ENCODE assay signal across 1 cellular context in genomic region chr4:86934772-86935498, GRCh38.
TF ChIP-seq lines count a peak whose summit lies in the region.

Gene AFF1 (plus strand): TSS chr4:86935011. CDS start chr4:86948534, 13,523 bp downstream.

TF ChIP-seq in HepG2, 621 proteins besides CTCF, POLR2A, EP300 and RAD21 (continued from another document):
- no peak for TF ChIP-seq ZSCAN20 (CRISPR knock-in tag; IDR thresholded peaks at IDR 0.05; ENCODE audit: borderline replicate concordance)
- no peak for TF ChIP-seq AGO1 (IDR thresholded peaks at IDR 0.05; ENCODE audit: low read depth, low read length, poor library complexity, severe bottlenecking)
- TF ChIP-seq ZNF569 (CRISPR knock-in tag; IDR thresholded peaks at IDR 0.05; ENCODE audit: borderline replicate concordance), result no peak
- no peak for TF ChIP-seq GRHL1 (CRISPR knock-in tag; conservative IDR thresholded peaks at IDR 0.05)
- TF ChIP-seq PITX1 (CRISPR knock-in tag; IDR thresholded peaks at IDR 0.05), result peak; percentile 67; the same call in 1 of the 2 replicates
- no peak for TF ChIP-seq TCF7L2 (IDR thresholded peaks at IDR 0.05; ENCODE audit: low read depth, low read length)
- peak; percentile 96 for TF ChIP-seq RBFOX2 (IDR thresholded peaks at IDR 0.05; ENCODE audit: low read depth, low read length)
- no peak for TF ChIP-seq ZNF503 (CRISPR knock-in tag; IDR thresholded peaks at IDR 0.05)
- TF ChIP-seq HDAC6 (IDR thresholded peaks at IDR 0.05; ENCODE audit: low read depth, low read length), result no peak
- TF ChIP-seq JUND (CRISPR knock-in tag; IDR thresholded peaks at IDR 0.05), result no peak
- no peak for TF ChIP-seq LRRFIP1 (CRISPR knock-in tag; conservative IDR thresholded peaks at IDR 0.05)
- peak; percentile 75; the same call in 1 of the 2 replicates for TF ChIP-seq FUBP1 (CRISPR knock-in tag; IDR thresholded peaks at IDR 0.05; ENCODE audit: borderline replicate concordance)
- TF ChIP-seq MEF2D (CRISPR knock-in tag; IDR thresholded peaks at IDR 0.05), result no peak
- no peak for TF ChIP-seq ZNF326 (CRISPR knock-in tag; IDR thresholded peaks at IDR 0.05; ENCODE audit: borderline replicate concordance)
- TF ChIP-seq ZNF800 (CRISPR knock-in tag; IDR thresholded peaks at IDR 0.05), result peak; percentile 66; the same call in 1 of the 2 replicates
- TF ChIP-seq ZNF276 (CRISPR knock-in tag; IDR thresholded peaks at IDR 0.05; ENCODE audit: low read depth), result peak; percentile 61; the same call in 1 of the 2 replicates
- TF ChIP-seq ARNTL (CRISPR knock-in tag; IDR thresholded peaks at IDR 0.05), result peak; percentile 67
- peak; percentile 37; the same call in 1 of the 2 replicates for TF ChIP-seq ZBTB39 (CRISPR knock-in tag; IDR thresholded peaks at IDR 0.05)
- TF ChIP-seq RBM39 (IDR thresholded peaks at IDR 0.05; ENCODE audit: low read depth, low read length, poor library complexity, severe bottlenecking), result peak; percentile 16
- TF ChIP-seq ZNF577 (CRISPR knock-in tag; IDR thresholded peaks at IDR 0.05; ENCODE audit: borderline replicate concordance, low read depth), result no peak
- no peak; the same call in 1 of the 2 replicates for TF ChIP-seq SRY (CRISPR knock-in tag; IDR thresholded peaks at IDR 0.05)
- no peak; the same call in 1 of the 2 replicates for TF ChIP-seq GTF2F1 (IDR thresholded peaks at IDR 0.05; ENCODE audit: low read length)
- peak; percentile 38; the same call in 1 of the 2 replicates for TF ChIP-seq MIXL1 (CRISPR knock-in tag; IDR thresholded peaks at IDR 0.05)
- TF ChIP-seq ZNF775 (CRISPR knock-in tag; IDR thresholded peaks at IDR 0.05; ENCODE audit: borderline replicate concordance), result 0 out of 2 replicates have a peak, but pooled peaks have one; percentile 56
- TF ChIP-seq HOMEZ (CRISPR knock-in tag; IDR thresholded peaks at IDR 0.05; ENCODE audit: low read depth), result no peak
- no peak for TF ChIP-seq SOX6 (IDR thresholded peaks at IDR 0.05)
- no peak; the same call in 1 of the 2 replicates for TF ChIP-seq SOX6 (CRISPR knock-in tag; IDR thresholded peaks at IDR 0.05)
- TF ChIP-seq SMAD3 (CRISPR knock-in tag; IDR thresholded peaks at IDR 0.05), result no peak; the same call in 1 of the 2 replicates
- peak; percentile 87 for TF ChIP-seq ZNF564 (CRISPR knock-in tag; IDR thresholded peaks at IDR 0.05)
- TF ChIP-seq ZNF629 (CRISPR knock-in tag; conservative IDR thresholded peaks at IDR 0.05), result 0 out of 2 replicates have a peak, but pooled peaks have one; percentile 35
- TF ChIP-seq ZNF616 (CRISPR knock-in tag; IDR thresholded peaks at IDR 0.05; ENCODE audit: low read depth), result peak; percentile 87; the same call in 1 of the 2 replicates
- TF ChIP-seq GFI1 (CRISPR knock-in tag; IDR thresholded peaks at IDR 0.05; ENCODE audit: borderline replicate concordance), result 0 out of 2 replicates have a peak, but pooled peaks have one; percentile 21
- TF ChIP-seq SALL1 (CRISPR knock-in tag; IDR thresholded peaks at IDR 0.05), result peak; percentile 67; the same call in 1 of the 2 replicates
- no peak for TF ChIP-seq ZNF549 (CRISPR knock-in tag; IDR thresholded peaks at IDR 0.05)
